Comparison of ENCODE assay signal across 9 cellular contexts in genomic region chr15:79769081-79769481, GRCh38.
DNase-seq lines count a peak whose midpoint lies in the region; ATAC-seq and TF ChIP-seq lines count a peak whose summit lies in the region.
"Had no signal": no experiment of that assay in that cellular context is flagged by ENCODE, and none has a peak within 500 bp of the region (broad histone marks: within the 10 kb centered on the region; RNA-seq: fewer than 3 reads in every experiment).

No MANE protein-coding gene starts in this region.

- H3K36me3 ChIP-seq in BE2C (no peaks in the 10 kb centered on the region), GM23338 (ENCODE audit: insufficient read depth) (no peaks in the 10 kb centered on the region), RWPE2 (ENCODE audit: low read depth) (no peaks in the 10 kb centered on the region)

- no peaks in the 10 kb centered on the region for H3K27me3 ChIP-seq in BE2C
- no peaks in the 10 kb centered on the region for H3K27me3 ChIP-seq in GM23338 (ENCODE audit: insufficient read depth)
- H3K27me3 ChIP-seq in RWPE2 (ENCODE audit: insufficient read depth, poor library complexity, severe bottlenecking): peaks cover 20% of the 10 kb centered on the region

- H3K27me3 Mint-ChIP-seq in GM23338 (ENCODE audit: insufficient read depth, low read depth, poor library complexity) (peaks cover 3% of the 10 kb centered on the region), mesothelial cell of epicardium (ENCODE audit: low read depth) (peaks cover 20% of the 10 kb centered on the region)

- H3K9me3 Mint-ChIP-seq in GM23338: peaks cover 1% of the 10 kb centered on the region; the same call in 2 of the 3 replicates
- H3K9me3 Mint-ChIP-seq in mesothelial cell of epicardium: peaks cover 18% of the 10 kb centered on the region

- H3K9me3 ChIP-seq in BE2C: no peaks in the 10 kb centered on the region
- H3K9me3 ChIP-seq in RWPE2 (ENCODE audit: severe bottlenecking): no peaks in the 10 kb centered on the region

- no peaks in the 10 kb centered on the region for H3K79me2 ChIP-seq in GM23338 (replicated peaks; ENCODE audit: insufficient read depth)

- H2AFZ ChIP-seq in GM23338: no peak overlapping the region

- H3K27ac Mint-ChIP-seq in GM23338 (no peak overlapping the region), mesothelial cell of epicardium (no peak overlapping the region)

- DNase-seq in BE2C: peak; percentile 25
- peak; percentile 28 for DNase-seq in GM23338 (ENCODE audit: low spot score)
- no peak for DNase-seq in RWPE2 (ENCODE audit: low spot score)
- peak; percentile 10 for DNase-seq in glomerular visceral epithelial cell (ENCODE audit: extremely low spot score)
- DNase-seq in mesothelial cell of epicardium (ENCODE audit: low spot score in 2 of 2, unreplicated experiment in 2 of 2): no peak
- DNase-seq in activated CD4-positive, alpha-beta T cell treated with anti-CD3 and anti-CD28 coated beads, Interleukin-2, amount 50 U/mL, for 4 hours: no peak
- DNase-seq in SHP77 treated with DMSO at 0.1 percent for 48 hours (lab: John Stamatoyannopoulos, UW): no peak
- DNase-seq: NCI-H1105 treated with DMSO at 0.1 percent for 48 hours had no signal

- ATAC-seq in GM23338 (peak; percentile 39; the same call in 2 of the 3 replicates), RWPE2 (ENCODE audit: low read depth) (peak; percentile 70), GM19467 (IDR thresholded peaks at IDR 0.05; ENCODE audit: unreplicated experiment) (no peak)

- no peak overlapping the region for H3K4me2 ChIP-seq in GM23338

- H3K4me1 Mint-ChIP-seq in GM23338 (peaks cover 4% of the 10 kb centered on the region; the same call in 1 of the 3 replicates), mesothelial cell of epicardium (no peaks in the 10 kb centered on the region)

- H3K27ac ChIP-seq in GM23338 (ENCODE audit: low read depth) (no peak overlapping the region), RWPE2 (ENCODE audit: poor library complexity, severe bottlenecking) (no peak overlapping the region)

- TF ChIP-seq CTCF in BE2C (IDR thresholded peaks at IDR 0.05; ENCODE audit: low read depth, low read length) (peak; percentile 70), GM23338 (conservative IDR thresholded peaks at IDR 0.05; ENCODE audit: low read depth in 2 of 2) (peak; percentile 45 to 51), RWPE2 (IDR thresholded peaks at IDR 0.05; ENCODE audit: poor library complexity, severe bottlenecking) (peak; percentile 55), mesothelial cell of epicardium (IDR thresholded peaks at IDR 0.05; ENCODE audit: unreplicated experiment) (no peak)

- H3K4me3 Mint-ChIP-seq in GM23338 (no peak overlapping the region), mesothelial cell of epicardium (no peak overlapping the region)

- no peaks in the 10 kb centered on the region for H3K9me2 ChIP-seq in GM23338 (ENCODE audit: insufficient read depth)

- H4K20me1 ChIP-seq in GM23338 (replicated peaks; ENCODE audit: insufficient read depth): no peaks in the 10 kb centered on the region

- H3K4me1 ChIP-seq in BE2C (no peaks in the 10 kb centered on the region), GM23338 (ENCODE audit: insufficient read depth) (no peaks in the 10 kb centered on the region), RWPE2 (ENCODE audit: insufficient read depth, poor library complexity, severe bottlenecking) (no peaks in the 10 kb centered on the region)

- H3F3A ChIP-seq in GM23338 (replicated peaks; ENCODE audit: low read depth): no peaks in the 10 kb centered on the region

- no peak overlapping the region for H3K4me3 ChIP-seq in BE2C (ENCODE audit: low read depth, low read length)
- H3K4me3 ChIP-seq in GM23338: no peak overlapping the region
- no peak overlapping the region for H3K4me3 ChIP-seq in RWPE2 (ENCODE audit: severe bottlenecking)

- no peaks in the 10 kb centered on the region for H3K36me3 Mint-ChIP-seq in GM23338 (ENCODE audit: low read depth)
- no peaks in the 10 kb centered on the region for H3K36me3 Mint-ChIP-seq in mesothelial cell of epicardium

TF ChIP-seq in GM23338, 12 proteins besides CTCF, POLR2A, EP300 and RAD21 (continues in another document):
- TF ChIP-seq EZH2 (IDR thresholded peaks at IDR 0.05; ENCODE audit: low read depth, unreplicated experiment) (no peak), ZNF114 (CRISPR knock-in tag; IDR thresholded peaks at IDR 0.05) (no peak), NANOG (IDR thresholded peaks at IDR 0.05; ENCODE audit: borderline replicate concordance) (no peak), POLR2AphosphoS5 (IDR thresholded peaks at IDR 0.05; ENCODE audit: low read depth) (no peak), ETS1 (IDR thresholded peaks at IDR 0.05) (no peak), JUNB (IDR thresholded peaks at IDR 0.05; ENCODE audit: unreplicated experiment) (no peak)
- TF ChIP-seq, protein P1, sequence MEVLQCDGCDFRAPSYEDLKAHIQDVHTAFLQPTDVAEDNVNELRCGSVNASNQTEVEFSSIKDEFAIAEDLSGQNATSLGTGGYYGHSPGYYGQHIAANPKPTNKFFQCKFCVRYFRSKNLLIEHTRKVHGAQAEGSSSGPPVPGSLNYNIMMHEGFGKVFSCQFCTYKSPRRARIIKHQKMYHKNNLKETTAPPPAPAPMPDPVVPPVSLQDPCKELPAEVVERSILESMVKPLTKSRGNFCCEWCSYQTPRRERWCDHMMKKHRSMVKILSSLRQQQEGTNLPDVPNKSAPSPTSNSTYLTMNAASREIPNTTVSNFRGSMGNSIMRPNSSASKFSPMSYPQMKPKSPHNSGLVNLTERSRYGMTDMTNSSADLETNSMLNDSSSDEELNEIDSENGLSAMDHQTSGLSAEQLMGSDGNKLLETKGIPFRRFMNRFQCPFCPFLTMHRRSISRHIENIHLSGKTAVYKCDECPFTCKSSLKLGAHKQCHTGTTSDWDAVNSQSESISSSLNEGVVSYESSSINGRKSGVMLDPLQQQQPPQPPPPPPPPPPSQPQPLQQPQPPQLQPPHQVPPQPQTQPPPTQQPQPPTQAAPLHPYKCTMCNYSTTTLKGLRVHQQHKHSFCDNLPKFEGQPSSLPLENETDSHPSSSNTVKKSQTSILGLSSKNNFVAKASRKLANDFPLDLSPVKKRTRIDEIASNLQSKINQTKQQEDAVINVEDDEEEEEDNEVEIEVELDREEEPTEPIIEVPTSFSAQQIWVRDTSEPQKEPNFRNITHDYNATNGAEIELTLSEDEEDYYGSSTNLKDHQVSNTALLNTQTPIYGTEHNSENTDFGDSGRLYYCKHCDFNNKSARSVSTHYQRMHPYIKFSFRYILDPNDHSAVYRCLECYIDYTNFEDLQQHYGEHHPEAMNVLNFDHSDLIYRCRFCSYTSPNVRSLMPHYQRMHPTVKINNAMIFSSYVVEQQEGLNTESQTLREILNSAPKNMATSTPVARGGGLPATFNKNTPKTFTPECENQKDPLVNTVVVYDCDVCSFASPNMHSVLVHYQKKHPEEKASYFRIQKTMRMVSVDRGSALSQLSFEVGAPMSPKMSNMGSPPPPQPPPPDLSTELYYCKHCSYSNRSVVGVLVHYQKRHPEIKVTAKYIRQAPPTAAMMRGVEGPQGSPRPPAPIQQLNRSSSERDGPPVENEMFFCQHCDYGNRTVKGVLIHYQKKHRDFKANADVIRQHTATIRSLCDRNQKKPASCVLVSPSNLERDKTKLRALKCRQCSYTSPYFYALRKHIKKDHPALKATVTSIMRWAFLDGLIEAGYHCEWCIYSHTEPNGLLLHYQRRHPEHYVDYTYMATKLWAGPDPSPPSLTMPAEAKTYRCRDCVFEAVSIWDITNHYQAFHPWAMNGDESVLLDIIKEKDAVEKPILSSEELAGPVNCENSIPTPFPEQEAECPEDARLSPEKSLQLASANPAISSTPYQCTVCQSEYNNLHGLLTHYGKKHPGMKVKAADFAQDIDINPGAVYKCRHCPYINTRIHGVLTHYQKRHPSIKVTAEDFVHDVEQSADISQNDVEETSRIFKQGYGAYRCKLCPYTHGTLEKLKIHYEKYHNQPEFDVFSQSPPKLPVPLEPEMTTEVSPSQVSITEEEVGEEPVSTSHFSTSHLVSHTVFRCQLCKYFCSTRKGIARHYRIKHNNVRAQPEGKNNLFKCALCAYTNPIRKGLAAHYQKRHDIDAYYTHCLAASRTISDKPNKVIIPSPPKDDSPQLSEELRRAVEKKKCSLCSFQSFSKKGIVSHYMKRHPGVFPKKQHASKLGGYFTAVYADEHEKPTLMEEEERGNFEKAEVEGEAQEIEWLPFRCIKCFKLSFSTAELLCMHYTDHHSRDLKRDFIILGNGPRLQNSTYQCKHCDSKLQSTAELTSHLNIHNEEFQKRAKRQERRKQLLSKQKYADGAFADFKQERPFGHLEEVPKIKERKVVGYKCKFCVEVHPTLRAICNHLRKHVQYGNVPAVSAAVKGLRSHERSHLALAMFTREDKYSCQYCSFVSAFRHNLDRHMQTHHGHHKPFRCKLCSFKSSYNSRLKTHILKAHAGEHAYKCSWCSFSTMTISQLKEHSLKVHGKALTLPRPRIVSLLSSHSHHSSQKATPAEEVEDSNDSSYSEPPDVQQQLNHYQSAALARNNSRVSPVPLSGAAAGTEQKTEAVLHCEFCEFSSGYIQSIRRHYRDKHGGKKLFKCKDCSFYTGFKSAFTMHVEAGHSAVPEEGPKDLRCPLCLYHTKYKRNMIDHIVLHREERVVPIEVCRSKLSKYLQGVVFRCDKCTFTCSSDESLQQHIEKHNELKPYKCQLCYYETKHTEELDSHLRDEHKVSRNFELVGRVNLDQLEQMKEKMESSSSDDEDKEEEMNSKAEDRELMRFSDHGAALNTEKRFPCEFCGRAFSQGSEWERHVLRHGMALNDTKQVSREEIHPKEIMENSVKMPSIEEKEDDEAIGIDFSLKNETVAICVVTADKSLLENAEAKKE (CRISPR knock-in tag; IDR thresholded peaks at IDR 0.05): no peak

Comparison
In these comparisons a context has a peak if more than half of its experiments do, and no peak if none do; other contexts are left out.
1. DNase-seq: peak in BE2C (single experiment), GM23338 (single experiment) and glomerular visceral epithelial cell (single experiment); none in RWPE2 (single experiment), mesothelial cell of epicardium (0 of 2), activated CD4-positive, alpha-beta T cell treated with anti-CD3 and anti-CD28 coated beads, Interleukin-2, amount 50 U/mL, for 4 hours (0 of 2) and SHP77 treated with DMSO at 0.1 percent for 48 hours (single experiment).